In genomic region chr4:113634081-113634969, GRCh38 we compare ENCODE assay signal across 20 cellular contexts.
A peak's percentile ranks its signal among the peaks of the same experiment; 100 is the strongest.
DNase-seq lines count a peak whose midpoint lies in the region; ATAC-seq, FAIRE-seq and TF ChIP-seq lines count a peak whose summit lies in the region.
"Had no signal": no experiment of that assay in that cellular context is flagged by ENCODE, and none has a peak within 500 bp of the region (broad histone marks: within the 10 kb centered on the region; RNA-seq: fewer than 3 reads in every experiment).

No MANE protein-coding gene starts in this region.

- intact Hi-C loops in HepG2 (cut with micrococcal nuclease; ENCODE audit: unreplicated experiment), result no loop called here

- no peak overlapping the region for H3K4me2 ChIP-seq in HepG2 (ENCODE audit: low read depth, low read length)
- H3K4me2 ChIP-seq in astrocyte (ENCODE audit: low read length), result no peak overlapping the region

- POLR2A ChIA-PET in HepG2 (lab: Yijun Ruan, JAX), result no interaction called here

- no peak overlapping the region for H2AFZ ChIP-seq in HepG2 (ENCODE audit: low read length)
- H2AFZ ChIP-seq in astrocyte (ENCODE audit: low read depth, low read length), result no peak overlapping the region

- TF ChIP-seq RAD21 in liver (IDR thresholded peaks at IDR 0.05) (peak in 1 of 2 donors; percentile 56), HepG2 (CRISPR knock-in tag; IDR thresholded peaks at IDR 0.05) (no peak)

- no peak overlapping the region for H3K4me3 Mint-ChIP-seq in astrocyte (ENCODE audit: unreplicated experiment)
- H3K4me3 Mint-ChIP-seq in naive B cell, result peak overlapping the region in 2 of 8 donors; percentile 6 to 41
- H3K4me3 Mint-ChIP-seq: CD8-positive, alpha-beta T cell had no signal

- H3K36me3 ChIP-seq in liver (ENCODE audit: control insufficient read depth in 4 of 4, insufficient read depth in 3 of 4, low read depth in 1 of 4, low read length in 3 of 4), result no peaks in the 10 kb centered on the region
- H3K36me3 ChIP-seq in HepG2 (replicated peaks in 1 of 2; ENCODE audit: control insufficient read depth in 1 of 2, insufficient read depth in 2 of 2, low read length in 2 of 2), result peaks cover 0 to 2% of the 10 kb centered on the region in 2 experiments; a peak in 1 of 5 replicates
- H3K36me3 ChIP-seq in astrocyte (ENCODE audit: insufficient read depth, low read length), result no peaks in the 10 kb centered on the region
- H3K36me3 ChIP-seq: BE2C, MG63, Peyer's patch had no signal

- ATAC-seq in HepG2, result no peak
- ATAC-seq in naive B cell (ENCODE audit: low read depth in 2 of 2), result no peak
- no peak for ATAC-seq in HG03460 (IDR thresholded peaks at IDR 0.05; ENCODE audit: unreplicated experiment)
- no peak for ATAC-seq in GM18520 (IDR thresholded peaks at IDR 0.05; ENCODE audit: unreplicated experiment)
- ATAC-seq: CD8-positive, alpha-beta T cell had no signal

- TF ChIP-seq CTCF in liver (IDR thresholded peaks at IDR 0.05; ENCODE audit: low read depth, low read length, missing input control), result no peak
- no peak for TF ChIP-seq CTCF in HepG2 (CRISPR knock-in tag; IDR thresholded peaks at IDR 0.05)
- TF ChIP-seq CTCF in astrocyte (IDR thresholded peaks at IDR 0.05; ENCODE audit: insufficient read depth, low read depth, low read length), result no peak

- H3K27me3 Mint-ChIP-seq in astrocyte (ENCODE audit: low read depth, unreplicated experiment), result no peaks in the 10 kb centered on the region
- no peaks in the 10 kb centered on the region for H3K27me3 Mint-ChIP-seq in naive B cell

- no peaks in the 10 kb centered on the region for H3K27me3 ChIP-seq in liver (ENCODE audit: control insufficient read depth in 4 of 4, insufficient read depth in 4 of 4, low read length in 3 of 4)
- H3K27me3 ChIP-seq in HepG2 (ENCODE audit: control insufficient read depth in 1 of 2, insufficient read depth in 2 of 2, low read length in 2 of 2), result no peaks in the 10 kb centered on the region
- no peaks in the 10 kb centered on the region for H3K27me3 ChIP-seq in astrocyte (ENCODE audit: insufficient read depth, low read length)
- H3K27me3 ChIP-seq: BE2C, MG63, Peyer's patch had no signal

- no peaks in the 10 kb centered on the region for H3K9me3 Mint-ChIP-seq in astrocyte (ENCODE audit: unreplicated experiment)
- H3K9me3 Mint-ChIP-seq in naive B cell, result peaks cover 0 to 10% (median 5%) of the 10 kb centered on the region in 7 donors
- H3K9me3 Mint-ChIP-seq: CD8-positive, alpha-beta T cell had no signal

- no peak for TF ChIP-seq EP300 in HepG2 (IDR thresholded peaks at IDR 0.05; ENCODE audit: low read depth in 2 of 2, low read length in 2 of 2)
- no peak for TF ChIP-seq EP300 in HepG2 (CRISPR knock-in tag; IDR thresholded peaks at IDR 0.05; ENCODE audit: borderline replicate concordance)

- H4K20me1 ChIP-seq in HepG2 (ENCODE audit: insufficient read depth, low read length) (no peaks in the 10 kb centered on the region), astrocyte (ENCODE audit: insufficient read depth, low read length) (peaks cover 67% of the 10 kb centered on the region)

- H3K9me3 ChIP-seq in liver (ENCODE audit: control insufficient read depth in 4 of 4, low read length in 3 of 4) (no peaks in the 10 kb centered on the region), HepG2 (ENCODE audit: low read length) (no peaks in the 10 kb centered on the region), astrocyte (ENCODE audit: insufficient read depth, low read depth, low read length) (no peaks in the 10 kb centered on the region)
- H3K9me3 ChIP-seq: BE2C, MG63, Peyer's patch had no signal

- peaks cover 19% of the 10 kb centered on the region for H3K79me2 ChIP-seq in HepG2 (ENCODE audit: insufficient read depth, low read length)
- H3K79me2 ChIP-seq in astrocyte (ENCODE audit: insufficient read depth, low read length), result peaks cover 50% of the 10 kb centered on the region

- WGBS in liver, result 35% methylated on average over 3 of the region's 3 CpGs
- 83% methylated on average over 3 of the region's 3 CpGs for WGBS in HepG2 (ENCODE audit: low lambda C conversion rate)

- H3K4me3 ChIP-seq in liver (ENCODE audit: low read depth in 1 of 3, low read length in 3 of 3) (no peak overlapping the region), HepG2 (replicated peaks in 1 of 3; ENCODE audit: insufficient read depth in 1 of 3, low read depth in 2 of 3, low read length in 3 of 3) (no peak overlapping the region), astrocyte (ENCODE audit: insufficient read depth, low read depth, low read length) (no peak overlapping the region)
- H3K4me3 ChIP-seq: MG63, Peyer's patch had no signal

- CTCF ChIA-PET in HepG2 (lab: Yijun Ruan, JAX; ENCODE audit: low intra/inter-chr PET ratio, low total read pairs), result no interaction called here

- peaks cover 39% of the 10 kb centered on the region for H3K4me1 Mint-ChIP-seq in astrocyte (ENCODE audit: low read depth, unreplicated experiment)
- H3K4me1 Mint-ChIP-seq in naive B cell, result peaks cover 37 to 78% (median 55%) of the 10 kb centered on the region in 3 donors

- no peak for TF ChIP-seq POLR2A in HepG2 (IDR thresholded peaks at IDR 0.05; ENCODE audit: insufficient read depth in 1 of 2, low read depth in 2 of 2, low read length in 2 of 2)

- H3K36me3 Mint-ChIP-seq in astrocyte (ENCODE audit: low read depth, unreplicated experiment), result no peaks in the 10 kb centered on the region
- H3K36me3 Mint-ChIP-seq in naive B cell, result peaks cover 10 to 12% of the 10 kb centered on the region in 2 donors

- H3K9ac ChIP-seq in liver (ENCODE audit: low read depth in 1 of 2, low read length in 2 of 2) (no peak overlapping the region), HepG2 (ENCODE audit: insufficient read depth, low read depth, low read length) (no peak overlapping the region), astrocyte (ENCODE audit: low read length) (no peak overlapping the region)

- in situ Hi-C loops in HepG2 (cut with HindIII; ENCODE audit: extremely low pct_ligation_motif_present, low pct_unique_long_range_greater_than_20kb), result no loop called here

- H3K27ac Mint-ChIP-seq in astrocyte (ENCODE audit: unreplicated experiment), result no peak overlapping the region
- H3K27ac Mint-ChIP-seq in naive B cell, result peak overlapping the region in 5 of 6 donors; percentile 43 to 88 (median 65)
- H3K27ac Mint-ChIP-seq: CD8-positive, alpha-beta T cell had no signal

- no peak for DNase-seq in HepG2 (ENCODE audit: low spot score)
- no peak for DNase-seq in astrocyte (ENCODE audit: low read depth)
- no peak for DNase-seq in naive B cell
- no peak for DNase-seq in stimulated activated CD8-positive, alpha-beta memory T cell treated with anti-CD3 and anti-CD28 coated beads, Interleukin-4, amount 100 ng/mL, for 48 hours
- DNase-seq: ACHN; CD8-positive, alpha-beta T cell; GOT3; KG1; MG63; NCI-H1092 treated with DMSO at 0.1 percent for 48 hours; NCI-H1694 treated with DMSO at 0.1 percent for 48 hours; NCI-H345; NCI-H526 treated with DMSO at 0.1 percent for 48 hours; Peyer's patch; SHP77 treated with DMSO at 0.1 percent for 48 hours had no signal

- H3K27ac ChIP-seq in liver (ENCODE audit: low read depth in 1 of 2, low read length in 2 of 2) (peak overlapping the region; percentile 25 to 49), HepG2 (ENCODE audit: extremely low read length, insufficient read depth, low read length) (no peak overlapping the region), astrocyte (ENCODE audit: low read depth, low read length) (no peak overlapping the region)
- H3K27ac ChIP-seq: Peyer's patch had no signal

- H3K4me1 ChIP-seq in liver (ENCODE audit: control insufficient read depth in 4 of 4, insufficient read depth in 4 of 4, low read length in 3 of 4) (peaks cover 3 to 36% (median 17%) of the 10 kb centered on the region in 4 donors), HepG2 (ENCODE audit: insufficient read depth, low read length) (peaks cover 53% of the 10 kb centered on the region), astrocyte (ENCODE audit: insufficient read depth, low read length) (peaks cover 34% of the 10 kb centered on the region)

- BruUV-seq in HepG2 (replicated peaks; lab: Mats Ljungman, UMichigan), result no TSS peak

- FAIRE-seq in HepG2 (lab: Jason Lieb, UNC) (no peak), astrocyte (lab: Jason Lieb, UNC) (peak; percentile 54)
- FAIRE-seq: D721Med had no signal

TF ChIP-seq in liver, 16 proteins besides CTCF, POLR2A, EP300 and RAD21 (continues in another document):
- TF ChIP-seq HNF4A (conservative IDR thresholded peaks at IDR 0.05) (peak; percentile 55 to 59), SP1 (IDR thresholded peaks at IDR 0.05) (no peak), JUND (IDR thresholded peaks at IDR 0.05) (no peak), YY1 (IDR thresholded peaks at IDR 0.05) (peak; percentile 46)
- TF ChIP-seq, protein P1, sequence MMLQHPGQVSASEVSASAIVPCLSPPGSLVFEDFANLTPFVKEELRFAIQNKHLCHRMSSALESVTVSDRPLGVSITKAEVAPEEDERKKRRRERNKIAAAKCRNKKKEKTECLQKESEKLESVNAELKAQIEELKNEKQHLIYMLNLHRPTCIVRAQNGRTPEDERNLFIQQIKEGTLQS (IDR thresholded peaks at IDR 0.05), result no peak

TF ChIP-seq in HepG2, 621 proteins besides CTCF, POLR2A, EP300 and RAD21 (continues in another document):
- TF ChIP-seq SNRNP70 (IDR thresholded peaks at IDR 0.05; ENCODE audit: low read depth, low read length) (no peak), ZNF784 (CRISPR knock-in tag; IDR thresholded peaks at IDR 0.05; ENCODE audit: borderline replicate concordance) (no peak), RORA (CRISPR knock-in tag; IDR thresholded peaks at IDR 0.05) (no peak), KLF13 (CRISPR knock-in tag; IDR thresholded peaks at IDR 0.05) (no peak), ZBTB7B (CRISPR knock-in tag; IDR thresholded peaks at IDR 0.05) (no peak), KLF9 (CRISPR knock-in tag; IDR thresholded peaks at IDR 0.05; ENCODE audit: low read depth) (no peak), ZNF10 (CRISPR knock-in tag; IDR thresholded peaks at IDR 0.05; ENCODE audit: borderline replicate concordance, low read depth) (no peak), ZFP1 (CRISPR knock-in tag; IDR thresholded peaks at IDR 0.05) (no peak), CHD4 (IDR thresholded peaks at IDR 0.05; ENCODE audit: borderline replicate concordance, low read length) (no peak), ZNF839 (CRISPR knock-in tag; IDR thresholded peaks at IDR 0.05; ENCODE audit: borderline replicate concordance) (no peak), ZBTB21 (CRISPR knock-in tag; IDR thresholded peaks at IDR 0.05) (no peak), ATF7 (IDR thresholded peaks at IDR 0.05) (no peak), ATF7 (CRISPR knock-in tag; IDR thresholded peaks at IDR 0.05) (no peak)
- TF ChIP-seq, protein P1 (CRISPR knock-in tag; IDR thresholded peaks at IDR 0.05), result no peak

Comparison
In these comparisons a context has a peak if more than half of its experiments do, and no peak if none do; other contexts are left out.
1. H3K27ac ChIP-seq: peak in liver (2 of 2); none in HepG2 (single experiment) and astrocyte (single experiment).